In genomic region chr20:47489448-47489872, GRCh38 we compare ENCODE assay signal across 11 cellular contexts. TPM values are rescaled to one million over a fixed set of nuclear protein-coding genes. Genes with fewer than 3 reads are reported as not detected.
DNase-seq lines count a peak whose midpoint lies in the region; ATAC-seq, FAIRE-seq and TF ChIP-seq lines count a peak whose summit lies in the region.
"Had no signal": no experiment of that assay in that cellular context is flagged by ENCODE, and none has a peak within 500 bp of the region (broad histone marks: within the 10 kb centered on the region; RNA-seq: fewer than 3 reads in every experiment).

No MANE protein-coding gene starts in this region.

- peak overlapping the region; percentile 97 for H3K27ac Mint-ChIP-seq in activated naive CD8-positive, alpha-beta T cell treated with anti-CD3 and anti-CD28 coated beads, Interleukin-2, amount 10 ng/mL, durations not matched to agents 7 days and 5 days

- no peaks in the 10 kb centered on the region for H3K9me3 Mint-ChIP-seq in activated naive CD8-positive, alpha-beta T cell treated with anti-CD3 and anti-CD28 coated beads, Interleukin-2, amount 10 ng/mL, durations not matched to agents 7 days and 5 days

- H3K36me3 ChIP-seq in osteoblast (ENCODE audit: insufficient read depth, low read length) = no peaks in the 10 kb centered on the region
- H3K36me3 ChIP-seq: thyroid gland had no signal

- H3K4me2 ChIP-seq in osteoblast (ENCODE audit: insufficient read depth, low read length) = no peak overlapping the region

- no peaks in the 10 kb centered on the region for H3K27me3 ChIP-seq in osteoblast (ENCODE audit: insufficient read depth, low read length)
- H3K27me3 ChIP-seq: thyroid gland had no signal

- DNase-seq in KBM-7 (peak; percentile 79), T follicular helper cell (ENCODE audit: low read depth) (peak; percentile 20), DMS79 (lab: John Stamatoyannopoulos, UW) (no peak), RCC 7860 (ENCODE audit: low spot score) (no peak), osteoblast (ENCODE audit: insufficient read length, low spot score, missing footprints) (no peak)
- DNase-seq in activated naive CD8-positive, alpha-beta T cell treated with anti-CD3 and anti-CD28 coated beads, Interleukin-2, amount 10 ng/mL, durations not matched to agents 7 days and 5 days = peak; percentile 56
- DNase-seq in stimulated activated CD8-positive, alpha-beta memory T cell treated with anti-CD3 and anti-CD28 coated beads, Interleukin-4, amount 100 ng/mL, for 48 hours = peak; percentile 55
- DNase-seq: GM23248, NCI-H2227 treated with DMSO at 0.1 percent for 48 hours, thyroid gland had no signal

- H4K20me1 ChIP-seq in osteoblast (ENCODE audit: insufficient read depth, low read length) = no peaks in the 10 kb centered on the region

- H3K9me3 ChIP-seq in osteoblast (ENCODE audit: low read depth, low read length) = no peaks in the 10 kb centered on the region
- H3K9me3 ChIP-seq: thyroid gland had no signal

- POLR2A ChIA-PET in activated naive CD8-positive, alpha-beta T cell treated with anti-CD3 and anti-CD28 coated beads, Interleukin-2, amount 10 ng/mL, durations not matched to agents 7 days and 5 days (lab: Charles Lee) = interaction anchor here (0.7 to 8.4 kb wide), 2 partner anchors 13 to 22 kb away, joined by 3 to 128 read pairs; partner anchors contain the start of gene NCOA3

- H3K4me3 Mint-ChIP-seq in activated naive CD8-positive, alpha-beta T cell treated with anti-CD3 and anti-CD28 coated beads, Interleukin-2, amount 10 ng/mL, durations not matched to agents 7 days and 5 days = peak overlapping the region; percentile 56

- H3K27ac ChIP-seq in osteoblast (ENCODE audit: low read depth, low read length) = no peak overlapping the region
- H3K27ac ChIP-seq: GM23248, thyroid gland had no signal

- no peak overlapping the region for H3K4me3 ChIP-seq in osteoblast (ENCODE audit: insufficient read depth, low read length)
- H3K4me3 ChIP-seq: GM23248, skin epidermis, thyroid gland had no signal

- H2AFZ ChIP-seq in osteoblast (ENCODE audit: low read length) = no peak overlapping the region
- H2AFZ ChIP-seq: GM23248 had no signal

- ATAC-seq in activated naive CD8-positive, alpha-beta T cell treated with anti-CD3 and anti-CD28 coated beads, Interleukin-2, amount 10 ng/mL, durations not matched to agents 7 days and 5 days (ENCODE audit: low read depth) = peak; percentile 17

- no peaks in the 10 kb centered on the region for H3K27me3 Mint-ChIP-seq in activated naive CD8-positive, alpha-beta T cell treated with anti-CD3 and anti-CD28 coated beads, Interleukin-2, amount 10 ng/mL, durations not matched to agents 7 days and 5 days

- no peak for TF ChIP-seq CTCF in osteoblast (IDR thresholded peaks at IDR 0.05; ENCODE audit: extremely low read depth, low read depth, low read length)

- no peaks in the 10 kb centered on the region for H3K79me2 ChIP-seq in osteoblast (ENCODE audit: insufficient read depth, low read length)

- H3K4me1 Mint-ChIP-seq in activated naive CD8-positive, alpha-beta T cell treated with anti-CD3 and anti-CD28 coated beads, Interleukin-2, amount 10 ng/mL, durations not matched to agents 7 days and 5 days = peaks cover 51% of the 10 kb centered on the region

- in situ Hi-C loops in KBM-7 (cut with MboI; ENCODE audit: low pct_unique_long_range_greater_than_20kb, low sequenced_read_pairs) = no loop called here

- no peak for FAIRE-seq in RCC 7860 (lab: Jason Lieb, UNC)

- peaks cover 15% of the 10 kb centered on the region for H3K4me1 ChIP-seq in osteoblast (ENCODE audit: insufficient read depth, low read length)

- peaks cover 4% of the 10 kb centered on the region for H3K36me3 Mint-ChIP-seq in activated naive CD8-positive, alpha-beta T cell treated with anti-CD3 and anti-CD28 coated beads, Interleukin-2, amount 10 ng/mL, durations not matched to agents 7 days and 5 days

RNA-seq across cellular contexts. Expression of gene NCOA3, which starts 12.2 kb away (rescaled TPM):
- total RNA-seq in activated naive CD8-positive, alpha-beta T cell treated with anti-CD3 and anti-CD28 coated beads, Interleukin-2, amount 10 ng/mL, durations not matched to agents 7 days and 5 days = 10 to 100 TPM; 71.3 to 74.2 TPM
- 41.5 and 44.5 TPM in 2 replicates for total RNA-seq in osteoblast

Comparison
In these comparisons a context has a peak if more than half of its experiments do, and no peak if none do; other contexts are left out.
1. DNase-seq: peak in KBM-7 (single experiment), T follicular helper cell (single experiment), activated naive CD8-positive, alpha-beta T cell treated with anti-CD3 and anti-CD28 coated beads, Interleukin-2, amount 10 ng/mL, durations not matched to agents 7 days and 5 days (single experiment) and stimulated activated CD8-positive, alpha-beta memory T cell treated with anti-CD3 and anti-CD28 coated beads, Interleukin-4, amount 100 ng/mL, for 48 hours (single experiment); none in DMS79 (single experiment), RCC 7860 (single experiment) and osteoblast (single experiment).